Comparison of ENCODE assay signal across 8 cellular contexts in the genomic region with DNA sequence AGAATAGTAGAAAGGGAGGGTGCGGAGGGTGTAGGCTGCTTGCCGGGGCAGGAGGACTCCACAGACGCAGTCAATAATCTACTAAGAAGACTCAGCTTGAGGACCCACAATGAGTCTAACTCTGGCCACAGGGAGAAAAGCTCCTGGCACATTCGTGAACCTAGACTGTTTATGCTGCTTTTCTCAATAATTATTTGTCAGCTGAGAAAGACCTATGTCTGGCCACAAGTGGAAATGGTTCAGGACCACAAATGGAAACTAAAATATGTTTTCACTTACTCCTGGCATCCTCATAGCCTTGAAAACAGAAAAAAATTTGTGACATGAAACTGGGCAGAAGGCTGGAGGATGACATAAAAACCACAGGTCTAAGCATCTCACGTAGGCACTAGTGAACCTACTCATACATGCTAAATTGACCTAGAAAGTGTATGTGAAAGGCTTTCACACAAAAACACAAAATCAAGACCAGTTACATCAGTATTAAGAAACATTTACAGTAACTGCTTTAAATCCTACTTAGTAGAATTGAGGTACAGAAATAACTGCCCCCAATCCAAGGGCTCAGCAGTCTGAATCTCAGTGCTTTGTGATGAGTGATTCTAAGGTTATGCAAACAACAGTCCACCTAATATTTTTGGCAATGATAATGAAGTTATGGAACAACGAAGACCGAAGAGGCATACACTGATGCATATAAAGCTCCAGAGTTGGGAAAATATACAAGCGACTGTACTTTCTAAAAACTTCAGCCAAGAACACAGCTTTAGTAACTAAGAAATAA.
DNase-seq lines count a peak whose midpoint lies in the region; ATAC-seq and TF ChIP-seq lines count a peak whose summit lies in the region.

No MANE protein-coding gene starts in this region.

- H2AK9ac ChIP-seq in IMR-90 (replicated peaks; ENCODE audit: low read depth, low read length, poor library complexity) = no peak overlapping the region

- H2BK120ac ChIP-seq in IMR-90 (ENCODE audit: low read depth, low read length) = peak overlapping the region; percentile 12; the same call in 1 of the 2 replicates

- H3K9me1 ChIP-seq in IMR-90 (ENCODE audit: insufficient read depth, low read length) = peaks cover 14% of the 10 kb centered on the region

- H4K91ac ChIP-seq in IMR-90 (ENCODE audit: insufficient read depth, low read depth, low read length) = peak overlapping the region; percentile 19

- H3K56ac ChIP-seq in IMR-90 (ENCODE audit: extremely low read depth, insufficient read depth, low read length) = peak overlapping the region; percentile 26; the same call in 1 of the 2 replicates

- peak overlapping the region; percentile 3 to 12; a peak in 1 of 4 replicates for H4K8ac ChIP-seq in IMR-90 (ENCODE audit: low read depth in 2 of 2, low read length in 2 of 2)

- intact Hi-C loops in IMR-90 (cut with micrococcal nuclease) = no loop called here

- H3K9me3 ChIP-seq in IMR-90 (ENCODE audit: control insufficient read depth, insufficient read depth, low read length) = no peaks in the 10 kb centered on the region

- 0 out of 2 replicates have a peak overlapping the region, but pooled peaks have one; percentile 46 for H3K9ac ChIP-seq in IMR-90 (ENCODE audit: low read depth, low read length)

- peak overlapping the region; percentile 74 for H3K4me2 ChIP-seq in IMR-90 (ENCODE audit: low read depth, low read length)

- peak overlapping the region; percentile 59 for H2BK5ac ChIP-seq in IMR-90 (ENCODE audit: low read depth, low read length, poor library complexity, severe bottlenecking)

- ATAC-seq in GM21367 (IDR thresholded peaks at IDR 0.05; ENCODE audit: unreplicated experiment) (peak; percentile 52), IMR-90 (ENCODE audit: low read depth) (peak; percentile 64), foreskin keratinocyte (no peak)

- H3K4me1 ChIP-seq in IMR-90 (ENCODE audit: control insufficient read depth, insufficient read depth, low read length) (peaks cover 17% of the 10 kb centered on the region), foreskin keratinocyte (peaks cover 12% of the 10 kb centered on the region)

- dilution Hi-C loops in IMR-90 (cut with HindIII; ENCODE audit: low sequenced_read_pairs, unreplicated experiment) = no loop called here

- 0 out of 2 replicates have a peak overlapping the region, but pooled peaks have one; percentile 2 for H4K5ac ChIP-seq in IMR-90 (ENCODE audit: low read depth, low read length)

- DNase-seq in D341Med (ENCODE audit: low spot score) (peak; percentile 42), IMR-90 (peak; percentile 76), fibroblast of mammary gland (ENCODE audit: low read depth) (peak; percentile 81), foreskin keratinocyte (no peak), inferior parietal cortex (ENCODE audit: extremely low spot score) (no peak), HuH-7.5 (ENCODE audit: low spot score) (no peak)
- no peak for DNase-seq in activated effector memory CD4-positive, alpha-beta T cell treated with Interleukin-2 at 50 U/mL for 16 hours

- POLR2A ChIA-PET in IMR-90 (lab: Charles Lee; ENCODE audit: unreplicated experiment) = interaction anchor here (1.3 kb wide), 1 partner anchor 14 kb away, joined by 14 read pairs; no protein-coding TSS in a partner anchor

- no peak for TF ChIP-seq RAD21 in IMR-90 (IDR thresholded peaks at IDR 0.05; ENCODE audit: low read length)

- no peaks in the 10 kb centered on the region for H3K27me3 ChIP-seq in IMR-90 (ENCODE audit: control insufficient read depth, insufficient read depth, low read length)
- H3K27me3 ChIP-seq in foreskin keratinocyte = no peaks in the 10 kb centered on the region

- in situ Hi-C loops in IMR-90 (cut with MboI; ENCODE audit: low sequenced_read_pairs) = no loop called here

- H2AFZ ChIP-seq in IMR-90 (replicated peaks; ENCODE audit: low read length, poor library complexity) = no peak overlapping the region

- peaks cover 22% of the 10 kb centered on the region; the same call in 1 of the 2 replicates for H4K20me1 ChIP-seq in IMR-90 (ENCODE audit: insufficient read depth, low read length)

- peak overlapping the region; percentile 14; the same call in 1 of the 2 replicates for H3K23ac ChIP-seq in IMR-90 (ENCODE audit: low read depth, low read length)

- H2BK20ac ChIP-seq in IMR-90 (ENCODE audit: low read depth, low read length) = no peak overlapping the region

- peak overlapping the region; percentile 20 for H3K18ac ChIP-seq in IMR-90 (ENCODE audit: low read depth, low read length)

- H2BK15ac ChIP-seq in IMR-90 (ENCODE audit: low read depth, low read length) = peak overlapping the region; percentile 8; the same call in 1 of the 3 replicates

- H3K27ac ChIP-seq in IMR-90 (ENCODE audit: insufficient read depth, low read length) (peak overlapping the region; percentile 86; the same call in 1 of the 2 replicates), foreskin keratinocyte (no peak overlapping the region)

- H3K4me3 ChIP-seq in IMR-90 (ENCODE audit: insufficient read depth, low read depth, low read length) (no peak overlapping the region), fibroblast of mammary gland (ENCODE audit: control insufficient read depth, low read depth, low read length) (no peak overlapping the region)

- BruUV-seq in IMR-90 (replicated peaks; lab: Mats Ljungman, UMichigan) = no TSS peak

- peak overlapping the region; percentile 29 for H3K14ac ChIP-seq in IMR-90 (replicated peaks; ENCODE audit: low read depth, low read length)

- H3K79me1 ChIP-seq in IMR-90 (ENCODE audit: low read depth in 1 of 2, low read length in 2 of 2) = peaks cover 20 to 59% of the 10 kb centered on the region in 2 experiments

- H3K4ac ChIP-seq in IMR-90 (ENCODE audit: low read depth, low read length) = peak overlapping the region; percentile 10; the same call in 1 of the 2 replicates

- TF ChIP-seq CTCF in IMR-90 (conservative IDR thresholded peaks at IDR 0.05; ENCODE audit: low read depth, low read length) (no peak), fibroblast of mammary gland (conservative IDR thresholded peaks at IDR 0.05; ENCODE audit: control insufficient read depth, insufficient read depth, low read depth, low read length) (no peak), foreskin keratinocyte (conservative IDR thresholded peaks at IDR 0.05) (no peak)

- no peaks in the 10 kb centered on the region for H3K36me3 ChIP-seq in IMR-90 (ENCODE audit: control insufficient read depth, insufficient read depth, low read length)

- CTCF ChIA-PET in IMR-90 (lab: Yijun Ruan, JAX) = no interaction called here

- H2AK5ac ChIP-seq in IMR-90 (ENCODE audit: low read depth, low read length) = peak overlapping the region; percentile 62; the same call in 1 of the 2 replicates

- no peak for TF ChIP-seq POLR2A in IMR-90 (IDR thresholded peaks at IDR 0.05; ENCODE audit: low read depth, low read length)

- no CpG with 5 or more reads among the region's 8 CpGs for WGBS in IMR-90 (ENCODE audit: extremely low coverage in 2 of 2, insufficient read length in 1 of 2), 2 experiments

TF ChIP-seq in IMR-90, 13 proteins besides CTCF, POLR2A, EP300 and RAD21:
- TF ChIP-seq FOS (IDR thresholded peaks at IDR 0.05; ENCODE audit: low read depth, low read length) = no peak
- TF ChIP-seq RCOR1 (IDR thresholded peaks at IDR 0.05; ENCODE audit: insufficient replicate concordance, low read length) = no peak
- no peak for TF ChIP-seq CEBPB (IDR thresholded peaks at IDR 0.05; ENCODE audit: low read depth, low read length)
- no peak for TF ChIP-seq NFE2L2 (IDR thresholded peaks at IDR 0.05; ENCODE audit: low read depth, low read length)
- TF ChIP-seq BHLHE40 (IDR thresholded peaks at IDR 0.05; ENCODE audit: low read depth, low read length) = no peak
- TF ChIP-seq, protein P1, sequence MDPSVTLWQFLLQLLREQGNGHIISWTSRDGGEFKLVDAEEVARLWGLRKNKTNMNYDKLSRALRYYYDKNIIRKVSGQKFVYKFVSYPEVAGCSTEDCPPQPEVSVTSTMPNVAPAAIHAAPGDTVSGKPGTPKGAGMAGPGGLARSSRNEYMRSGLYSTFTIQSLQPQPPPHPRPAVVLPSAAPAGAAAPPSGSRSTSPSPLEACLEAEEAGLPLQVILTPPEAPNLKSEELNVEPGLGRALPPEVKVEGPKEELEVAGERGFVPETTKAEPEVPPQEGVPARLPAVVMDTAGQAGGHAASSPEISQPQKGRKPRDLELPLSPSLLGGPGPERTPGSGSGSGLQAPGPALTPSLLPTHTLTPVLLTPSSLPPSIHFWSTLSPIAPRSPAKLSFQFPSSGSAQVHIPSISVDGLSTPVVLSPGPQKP (IDR thresholded peaks at IDR 0.05; ENCODE audit: borderline replicate concordance, low read depth, low read length) = no peak
- TF ChIP-seq, protein P2, sequence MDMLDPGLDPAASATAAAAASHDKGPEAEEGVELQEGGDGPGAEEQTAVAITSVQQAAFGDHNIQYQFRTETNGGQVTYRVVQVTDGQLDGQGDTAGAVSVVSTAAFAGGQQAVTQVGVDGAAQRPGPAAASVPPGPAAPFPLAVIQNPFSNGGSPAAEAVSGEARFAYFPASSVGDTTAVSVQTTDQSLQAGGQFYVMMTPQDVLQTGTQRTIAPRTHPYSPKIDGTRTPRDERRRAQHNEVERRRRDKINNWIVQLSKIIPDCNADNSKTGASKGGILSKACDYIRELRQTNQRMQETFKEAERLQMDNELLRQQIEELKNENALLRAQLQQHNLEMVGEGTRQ (IDR thresholded peaks at IDR 0.05; ENCODE audit: low read depth, low read length) = no peak
- TF ChIP-seq SMC3 (IDR thresholded peaks at IDR 0.05; ENCODE audit: low read depth, low read length) = no peak
- no peak for TF ChIP-seq CHD1 (IDR thresholded peaks at IDR 0.05; ENCODE audit: low read depth, low read length)
- no peak for TF ChIP-seq MXI1 (IDR thresholded peaks at IDR 0.05; ENCODE audit: borderline replicate concordance, low read depth, low read length)
- no peak for TF ChIP-seq MAFK (IDR thresholded peaks at IDR 0.05; ENCODE audit: low read depth, low read length)
- no peak for TF ChIP-seq MAZ (IDR thresholded peaks at IDR 0.05; ENCODE audit: borderline replicate concordance, low read depth, low read length)
- TF ChIP-seq RFX5 (IDR thresholded peaks at IDR 0.05; ENCODE audit: low read depth, low read length) = no peak

Comparison
In these comparisons a context has a peak if more than half of its experiments do, and no peak if none do; other contexts are left out.
1. DNase-seq: peak in D341Med (single experiment), IMR-90 (single experiment) and fibroblast of mammary gland (single experiment); none in foreskin keratinocyte (0 of 2), inferior parietal cortex (single experiment), HuH-7.5 (single experiment) and activated effector memory CD4-positive, alpha-beta T cell treated with Interleukin-2 at 50 U/mL for 16 hours (single experiment).